In the genomic region with DNA sequence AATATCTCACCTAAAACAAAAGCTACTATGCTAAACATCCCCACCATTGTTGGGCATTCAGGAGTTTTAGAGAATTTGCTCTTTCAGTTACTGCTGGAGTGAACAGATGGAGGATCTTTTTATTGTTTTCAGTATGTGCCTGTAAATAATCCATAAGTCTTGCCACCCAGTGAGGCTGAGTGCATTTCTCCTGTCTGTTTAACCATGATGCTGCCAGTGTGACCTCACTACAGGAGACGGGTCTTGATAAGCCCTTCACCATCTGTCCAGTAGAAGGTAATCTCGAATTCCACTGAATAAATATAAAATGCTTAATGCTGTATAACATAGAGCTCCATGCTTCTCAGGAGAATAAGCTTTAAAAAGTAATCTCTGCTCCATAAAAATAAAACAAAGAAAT, we compare ENCODE assay signal across 19 cellular contexts.
"Had no signal": no experiment of that assay in that cellular context is flagged by ENCODE, and none has a peak within 500 bp of the region (broad histone marks: within the 10 kb centered on the region; RNA-seq: fewer than 3 reads in every experiment).

No MANE protein-coding gene starts in this region.

- H3K9me3 Mint-ChIP-seq: mesothelial cell of epicardium, neural crest cell had no signal

- H3K27ac Mint-ChIP-seq: memory B cell, mesothelial cell of epicardium, natural killer cell had no signal

- H3K4me1 Mint-ChIP-seq: memory B cell, mesothelial cell of epicardium, natural killer cell, neural crest cell had no signal

- H3K27me3 Mint-ChIP-seq: memory B cell had no signal

- H3K4me3 Mint-ChIP-seq: memory B cell, mesothelial cell of epicardium, natural killer cell, neural crest cell had no signal

- H3K36me3 Mint-ChIP-seq: memory B cell, mesothelial cell of epicardium, natural killer cell had no signal

- DNase-seq: dermis blood vessel endothelial cell; erythroblast; foreskin keratinocyte; head of caudate nucleus; kidney; left cardiac atrium; left ventricle myocardium inferior; lower lobe of right lung; natural killer cell; posterior cingulate gyrus; small intestine; stimulated activated CD4-positive, alpha-beta T cell treated with anti-CD3 and anti-CD28 coated beads, Interleukin-12 subunit alpha, Interleukin-12 subunit beta, amount 100 ng/mL, for 4 hours; stimulated activated naive CD4-positive, alpha-beta T cell; thyroid gland; upper lobe of left lung; uterus had no signal

- ATAC-seq: foreskin keratinocyte, left cardiac atrium, lower lobe of right lung, natural killer cell had no signal
